8 cellular contexts compared by ENCODE assay signal in the genomic region with DNA sequence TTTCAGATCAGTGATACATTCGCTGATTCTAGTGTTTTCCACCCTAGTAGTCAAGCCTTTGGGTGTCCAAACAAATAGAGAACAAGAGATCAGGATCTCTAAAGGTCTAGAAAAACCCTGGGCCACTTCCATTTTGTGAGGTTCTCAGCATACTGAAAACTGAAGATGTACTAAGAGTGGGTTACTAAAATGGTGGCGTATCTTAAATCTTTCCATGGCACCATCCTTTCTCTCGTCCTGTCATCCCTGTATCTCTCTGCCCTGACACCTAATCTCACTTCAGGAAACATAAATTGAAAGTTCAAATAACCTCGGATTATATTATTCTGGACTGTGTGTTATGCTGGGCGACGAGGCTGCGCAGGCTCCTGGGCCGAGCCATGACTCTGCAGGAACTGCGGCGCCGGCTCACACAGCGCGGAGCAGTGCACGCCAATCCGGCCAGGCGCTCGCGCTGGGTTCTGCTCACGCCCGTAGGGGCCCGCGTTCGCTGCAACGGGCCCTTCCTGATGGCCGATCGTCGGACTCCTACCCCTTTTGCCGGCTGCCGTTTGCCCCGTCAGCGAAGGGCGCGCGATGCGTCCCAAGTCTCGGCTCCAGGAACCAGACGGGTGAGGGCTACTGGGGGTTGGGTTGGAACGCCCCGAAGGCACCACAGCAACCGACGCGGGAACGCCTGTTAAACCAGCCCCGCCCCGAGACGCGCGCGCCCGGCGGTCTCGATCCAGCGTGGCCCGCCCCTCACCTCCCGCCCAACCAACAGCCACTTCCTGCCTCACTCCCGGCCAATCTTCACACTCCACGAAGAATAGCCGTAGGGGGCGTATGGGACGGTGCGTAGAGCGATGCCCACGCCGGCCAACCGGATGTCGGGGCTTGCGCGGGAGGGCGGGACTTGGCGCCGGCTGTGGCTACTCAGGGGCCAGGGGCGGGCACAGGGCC. TPM values are rescaled to one million over a fixed set of nuclear protein-coding genes. Genes with fewer than 3 reads are reported as not detected.
DNase-seq lines count a peak whose midpoint lies in the region; ATAC-seq, FAIRE-seq and TF ChIP-seq lines count a peak whose summit lies in the region.

No MANE protein-coding gene starts in this region.

- H3K27me3 ChIP-seq in brain microvascular endothelial cell (replicated peaks) (no peaks in the 10 kb centered on the region), iPS DF 6.9 (ENCODE audit: control insufficient read depth, insufficient read depth, low read length) (no peaks in the 10 kb centered on the region), gastrocnemius medialis (no peaks in the 10 kb centered on the region)

- H3K4me3 ChIP-seq in brain microvascular endothelial cell (ENCODE audit: low read depth, low read length) (peak overlapping the region; percentile 88), iPS DF 6.9 (ENCODE audit: low read length) (peak overlapping the region; percentile 99), gastrocnemius medialis (peak overlapping the region; percentile 83 to 99 (median 88))

- intact Hi-C loops in gastrocnemius medialis (cut with DNase I; ENCODE audit: low total_unique reads): loop anchor here (1.0 kb wide), 7 partner anchors 20 to 209 kb away; partner anchors contain the start of genes MAML1, MGAT4B, MRNIP and TBC1D9B

- no CpG with 5 or more reads among the region's 72 CpGs for WGBS in iPS DF 6.9 (ENCODE audit: insufficient coverage, insufficient read length)

- H3K9me3 ChIP-seq in iPS DF 6.9 (ENCODE audit: control insufficient read depth, insufficient read depth, low read length) (no peaks in the 10 kb centered on the region), gastrocnemius medialis (no peaks in the 10 kb centered on the region)

- peak; percentile 100 for DNase-seq in A172 (ENCODE audit: low spot score)
- peak; percentile 91 for DNase-seq in NCI-H2107 (lab: John Stamatoyannopoulos, UW)
- peak; percentile 100 for DNase-seq in brain microvascular endothelial cell
- peak; percentile 98 for DNase-seq in iPS DF 6.9 (ENCODE audit: low read depth, low spot score)
- DNase-seq in gastrocnemius medialis: peak; percentile 99 to 100

- in situ Hi-C loops in brain microvascular endothelial cell (cut with HindIII; ENCODE audit: low pct_ligation_motif_present, low sequenced_read_pairs) (no loop called here), gastrocnemius medialis (cut with MboI; ENCODE audit: low sequenced_read_pairs in 4 of 4) (no loop called here)

- ATAC-seq in GM18520 (IDR thresholded peaks at IDR 0.05; ENCODE audit: unreplicated experiment) (peak; percentile 83), HG03064 (IDR thresholded peaks at IDR 0.05; ENCODE audit: low read depth, unreplicated experiment) (peak; percentile 88), gastrocnemius medialis (peak; percentile 90 to 96)

- H3K4me1 ChIP-seq in iPS DF 6.9 (ENCODE audit: control insufficient read depth, insufficient read depth, low read length): 0 out of 2 replicates have a peak, but pooled peaks cover 2% of the 10 kb centered on the region
- peaks cover 21 to 28% of the 10 kb centered on the region in 2 donors for H3K4me1 ChIP-seq in gastrocnemius medialis

- peak; percentile 50 for FAIRE-seq in TTC549 (lab: Jason Lieb, UNC)

- TF ChIP-seq CTCF in brain microvascular endothelial cell (IDR thresholded peaks at IDR 0.05; ENCODE audit: low read depth, low read length, missing control alignments): no peak
- TF ChIP-seq CTCF in gastrocnemius medialis (IDR thresholded peaks at IDR 0.05 in 4 of 5, conservative IDR thresholded peaks at IDR 0.05 in 1 of 5): no peak

- H3K36me3 ChIP-seq in brain microvascular endothelial cell (replicated peaks): peaks cover 12% of the 10 kb centered on the region
- H3K36me3 ChIP-seq in iPS DF 6.9 (ENCODE audit: control insufficient read depth, insufficient read depth, low read length): no peaks in the 10 kb centered on the region
- H3K36me3 ChIP-seq in gastrocnemius medialis: no peaks in the 10 kb centered on the region

- H3K27ac ChIP-seq in brain microvascular endothelial cell (peak overlapping the region; percentile 95), iPS DF 6.9 (ENCODE audit: low read length) (no peak overlapping the region), gastrocnemius medialis (peak overlapping the region; percentile 93 to 100 (median 98))

- peak; percentile 90 to 91 for TF ChIP-seq POLR2A in gastrocnemius medialis (IDR thresholded peaks at IDR 0.05)

RNA-seq across cellular contexts. Expression of gene CANX, which starts 0.5 kb away (rescaled TPM):
- total RNA-seq in A172 (2014; rRNA removed; shearing (Covaris generic)): 1,115 and 1,359 TPM in 2 replicates
- 100 to 1,000 TPM; 141 to 306 (median 275) TPM for total RNA-seq in gastrocnemius medialis

RNA-seq across cellular contexts. Expression of gene CBY3, which starts 17.4 kb away (rescaled TPM):
- total RNA-seq in A172 (2014; rRNA removed; shearing (Covaris generic)): not detected in 2 replicates
- not detected for total RNA-seq in gastrocnemius medialis

RNA-seq across cellular contexts. Expression of gene MAML1, which starts 34.4 kb away (rescaled TPM):
- total RNA-seq in A172 (2014; rRNA removed; shearing (Covaris generic)): 18.1 and 18.9 TPM in 2 replicates
- 10 to 100 TPM; 14.4 to 16.3 (median 15.1) TPM for total RNA-seq in gastrocnemius medialis
